ENCODE assay signal across 8 cellular contexts in genomic region chr16:3264137-3265036, GRCh38. TPM values are rescaled to one million over a fixed set of nuclear protein-coding genes. Genes with fewer than 3 reads are reported as not detected.
DNase-seq lines count a peak whose midpoint lies in the region; ATAC-seq and TF ChIP-seq lines count a peak whose summit lies in the region.

No MANE protein-coding gene starts in this region.

- H3F3A ChIP-seq in OCI-LY1 (ENCODE audit: insufficient read depth, low read length) = no peaks in the 10 kb centered on the region

- peak; percentile 84 for ATAC-seq in GM21447 (IDR thresholded peaks at IDR 0.05; ENCODE audit: unreplicated experiment)

- no peaks in the 10 kb centered on the region for H3K9me2 ChIP-seq in OCI-LY1 (ENCODE audit: low read depth, low read length)

- H3K36me3 ChIP-seq in OCI-LY1 (ENCODE audit: insufficient read depth, low read length) = 0 out of 2 replicates have a peak, but pooled peaks cover 5% of the 10 kb centered on the region

- H3K9me3 ChIP-seq in OCI-LY1 (ENCODE audit: low read length) = peaks cover 5% of the 10 kb centered on the region

- DNase-seq in DMS 273 (lab: John Stamatoyannopoulos, UW; ENCODE audit: unreplicated experiment) (peak; percentile 99), HuH-7 (ENCODE audit: low spot score) (peak; percentile 95), activated T-cell treated with anti-CD3 and anti-CD28 coated beads for 24 hours (ENCODE audit: low read depth) (peak; percentile 98), epithelial cell of esophagus (ENCODE audit: low read depth) (peak; percentile 98), mucosa of gallbladder (ENCODE audit: low spot score) (peak; percentile 98)
- DNase-seq in stimulated activated CD8-positive, alpha-beta memory T cell treated with anti-CD3 and anti-CD28 coated beads, Interleukin-4, amount 100 ng/mL, for 4 hours (ENCODE audit: low read depth in 2 of 2, low spot score in 1 of 2) = peak; percentile 93 to 96

- no peaks in the 10 kb centered on the region for H4K20me1 ChIP-seq in OCI-LY1 (ENCODE audit: insufficient read depth, low read length)

- peak; percentile 33; the same call in 1 of the 2 replicates for TF ChIP-seq CTCF in OCI-LY1 (IDR thresholded peaks at IDR 0.05; ENCODE audit: low read length)
- TF ChIP-seq CTCF in epithelial cell of esophagus (IDR thresholded peaks at IDR 0.05; ENCODE audit: insufficient read depth, low read depth, low read length, missing control alignments) = peak; percentile 11

- peak overlapping the region; percentile 59 for H3K27ac ChIP-seq in OCI-LY1 (ENCODE audit: low read depth, low read length, poor library complexity, severe bottlenecking)

- H3K4me1 ChIP-seq in OCI-LY1 (ENCODE audit: insufficient read depth, low read length, severe bottlenecking) = peaks cover 17% of the 10 kb centered on the region

- H3K9ac ChIP-seq in OCI-LY1 (ENCODE audit: low read length) = peak overlapping the region; percentile 91

- peak overlapping the region; percentile 91; the same call in 1 of the 2 replicates for H2AFZ ChIP-seq in OCI-LY1 (ENCODE audit: low read length)

- H3K79me2 ChIP-seq in OCI-LY1 (ENCODE audit: insufficient read depth, low read length) = no peaks in the 10 kb centered on the region

- H3K27me3 ChIP-seq in OCI-LY1 (ENCODE audit: insufficient read depth, low read length) = no peaks in the 10 kb centered on the region

- H3K4me2 ChIP-seq in OCI-LY1 (ENCODE audit: low read length) = peak overlapping the region; percentile 96

- peak overlapping the region; percentile 87 for H3K4me3 ChIP-seq in OCI-LY1 (ENCODE audit: low read depth, low read length, poor library complexity, severe bottlenecking)
- H3K4me3 ChIP-seq in epithelial cell of esophagus (ENCODE audit: low read length) = peak overlapping the region; percentile 83

RNA-seq across cellular contexts. Expression of gene MEFV, which starts 8.0 kb away (rescaled TPM):
- 0.52 TPM for total RNA-seq in mucosa of gallbladder

RNA-seq across cellular contexts. Expression of gene ZNF263, which starts 18.9 kb away (rescaled TPM):
- 23.8 TPM for total RNA-seq in mucosa of gallbladder

RNA-seq across cellular contexts. Expression of gene ZNF200, which starts 29.4 kb away (rescaled TPM):
- total RNA-seq in mucosa of gallbladder = 7.6 TPM

RNA-seq across cellular contexts. Expression of gene TIGD7, which starts 40.8 kb away (rescaled TPM):
- total RNA-seq in mucosa of gallbladder = 9.9 TPM

RNA-seq across cellular contexts. Expression of gene ZNF75A, which starts 40.9 kb away (rescaled TPM):
- total RNA-seq in mucosa of gallbladder = 25.9 TPM

Comparison
In these comparisons a context has a peak if more than half of its experiments do, and no peak if none do; other contexts are left out.
1. Peak in every context shown above with its lines: DNase-seq, ATAC-seq, H3K4me3 ChIP-seq and H3K27ac ChIP-seq.